Comparison of ENCODE assay signal across 10 cellular contexts in the genomic region with DNA sequence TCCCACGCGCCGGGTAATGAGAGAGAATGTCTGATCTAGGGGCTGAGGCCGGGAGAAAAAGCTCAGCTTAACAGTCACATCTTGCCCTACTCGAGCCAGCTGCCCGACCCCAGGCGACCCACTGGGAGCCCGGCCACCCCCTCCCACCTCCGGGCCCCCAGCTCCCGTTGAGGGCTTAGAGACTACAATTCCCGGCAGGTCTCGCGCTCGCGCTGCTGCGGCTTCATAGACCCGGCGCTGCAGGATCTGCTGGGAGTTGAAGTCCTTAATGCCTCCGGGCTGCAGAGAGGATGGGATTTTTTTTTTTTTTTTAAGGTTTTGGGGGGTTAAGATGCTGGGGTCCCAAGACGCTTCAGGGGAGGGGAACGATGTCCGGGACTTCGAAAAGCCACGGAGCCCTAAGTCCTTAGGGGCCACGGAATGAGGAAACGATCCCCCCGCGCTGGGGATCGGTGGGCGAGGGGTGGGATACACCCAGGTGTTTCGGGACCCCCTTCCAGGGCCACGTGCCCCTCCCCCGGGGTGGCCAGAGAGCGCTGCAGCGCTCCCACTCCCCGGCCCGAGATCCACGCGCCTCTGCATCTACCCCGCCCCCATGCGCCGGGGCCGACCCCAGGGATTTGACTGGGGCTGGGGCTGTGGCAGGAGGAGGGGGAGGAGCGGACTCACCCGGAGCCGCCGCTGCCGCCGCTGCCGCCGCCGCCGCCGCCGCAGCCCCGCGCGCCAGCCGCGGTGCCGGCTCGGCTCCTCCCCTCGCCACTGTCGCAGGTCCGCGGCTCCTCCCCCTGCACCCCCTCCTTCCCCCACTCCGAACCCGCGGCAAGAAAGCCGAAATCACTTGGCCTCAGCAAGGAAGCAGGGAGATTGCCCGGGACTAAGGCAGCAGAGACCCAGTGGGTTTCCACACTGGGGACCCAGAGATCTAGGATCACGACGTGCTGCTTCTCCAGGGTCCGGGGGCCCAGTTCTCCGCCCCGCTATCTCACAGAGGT. TPM values are rescaled to one million over a fixed set of nuclear protein-coding genes. Genes with fewer than 3 reads are reported as not detected.
A peak's percentile ranks its signal among the peaks of the same experiment; 100 is the strongest.
DNase-seq lines count a peak whose midpoint lies in the region; ATAC-seq and TF ChIP-seq lines count a peak whose summit lies in the region.
"Had no signal": no experiment of that assay in that cellular context is flagged by ENCODE, and none has a peak within 500 bp of the region (broad histone marks: within the 10 kb centered on the region; RNA-seq: fewer than 3 reads in every experiment).

Gene SYT3, minus strand, starts transcription at position 761 of the 992 bp plus-strand sequence. CDS start 2,470 bp downstream, outside the sequence.

- H3K4me3 Mint-ChIP-seq in activated T-cell treated with anti-CD3 and anti-CD28 coated beads, Interleukin-2, amount 50 U/mL, for 4 hours: peak within 1 kb of the TSS; percentile 72

- H3K4me3 ChIP-seq in parathyroid adenoma (ENCODE audit: low read depth, low read length): peak within 1 kb of the TSS; percentile 88
- H3K4me3 ChIP-seq: psoas muscle had no signal

- H3K4me2 ChIP-seq in parathyroid adenoma (ENCODE audit: low read length): peak within 1 kb of the TSS; percentile 99
- H3K4me2 ChIP-seq: KMS-11 had no signal

- H3K36me3 Mint-ChIP-seq in activated T-cell treated with anti-CD3 and anti-CD28 coated beads, Interleukin-2, amount 50 U/mL, for 4 hours (ENCODE audit: insufficient read depth): no peaks in the 10 kb centered on the region

- no peaks in the 10 kb centered on the region for H3K9me3 ChIP-seq in parathyroid adenoma (ENCODE audit: control insufficient read depth, low read length)
- H3K9me3 ChIP-seq: psoas muscle had no signal

- H3K9ac ChIP-seq in parathyroid adenoma: no peak within 1 kb of the TSS
- H3K9ac ChIP-seq: KMS-11 had no signal

- DNase-seq in DMS79 (lab: John Stamatoyannopoulos, UW) (peak; percentile 65), NCI-H1105 (lab: John Stamatoyannopoulos, UW) (peak; percentile 53), head of caudate nucleus (peak; percentile 71 to 95 (median 87)), HuH-7 (ENCODE audit: low spot score) (no peak), NCI-H1048 (lab: John Stamatoyannopoulos, UW) (no peak)
- peak; percentile 24 for DNase-seq in activated T-cell treated with anti-CD3 and anti-CD28 coated beads, Interleukin-2, amount 50 U/mL, for 4 hours
- DNase-seq: psoas muscle had no signal

- H3K27me3 ChIP-seq in parathyroid adenoma (ENCODE audit: control insufficient read depth, insufficient read depth, low read length): no peaks in the 10 kb centered on the region

- intact Hi-C loops in head of caudate nucleus (cut with DNase I): no loop called here

- no peaks in the 10 kb centered on the region for H3K36me3 ChIP-seq in parathyroid adenoma (ENCODE audit: control insufficient read depth, insufficient read depth, low read length)

- peaks cover 4% of the 10 kb centered on the region for H3K4me1 Mint-ChIP-seq in activated T-cell treated with anti-CD3 and anti-CD28 coated beads, Interleukin-2, amount 50 U/mL, for 4 hours (ENCODE audit: low read depth)

- H3K27ac ChIP-seq in parathyroid adenoma: no peak within 1 kb of the TSS
- H3K27ac ChIP-seq: KMS-11, psoas muscle had no signal

- peak within 1 kb of the TSS; percentile 93 for H2AFZ ChIP-seq in parathyroid adenoma

- H3K4me1 ChIP-seq in parathyroid adenoma: no peaks in the 10 kb centered on the region
- H3K4me1 ChIP-seq: psoas muscle had no signal

- H3K27me3 Mint-ChIP-seq in activated T-cell treated with anti-CD3 and anti-CD28 coated beads, Interleukin-2, amount 50 U/mL, for 4 hours (ENCODE audit: low read depth): peaks cover 55% of the 10 kb centered on the region

- H3K9me3 Mint-ChIP-seq in activated T-cell treated with anti-CD3 and anti-CD28 coated beads, Interleukin-2, amount 50 U/mL, for 4 hours: peaks cover 10% of the 10 kb centered on the region

- ATAC-seq in activated T-cell treated with anti-CD3 and anti-CD28 coated beads, Interleukin-2, amount 50 U/mL, for 4 hours: peak; percentile 85 to 88
- ATAC-seq in GM19035 (IDR thresholded peaks at IDR 0.05; ENCODE audit: unreplicated experiment): no peak

- H3K79me2 ChIP-seq in parathyroid adenoma: no peaks in the 10 kb centered on the region

- no peak for TF ChIP-seq CTCF in parathyroid adenoma (IDR thresholded peaks at IDR 0.05)

RNA-seq across cellular contexts. Expression of gene SYT3, which starts in this region (rescaled TPM):
- 1 to 10 TPM in 1 of 3 donors, under 1 TPM in 2; 0.35 to 1.2 (median 0.66) TPM for total RNA-seq in activated T-cell treated with anti-CD3 and anti-CD28 coated beads, Interleukin-2, amount 50 U/mL, for 4 hours

Comparison
In these comparisons a context has a peak if more than half of its experiments do, and no peak if none do; other contexts are left out.
1. DNase-seq: peak in DMS79 (single experiment), NCI-H1105 (single experiment), activated T-cell treated with anti-CD3 and anti-CD28 coated beads, Interleukin-2, amount 50 U/mL, for 4 hours (single experiment) and head of caudate nucleus (42 of 42); none in HuH-7 (single experiment) and NCI-H1048 (single experiment).